8 cellular contexts compared by ENCODE assay signal in the genomic region with DNA sequence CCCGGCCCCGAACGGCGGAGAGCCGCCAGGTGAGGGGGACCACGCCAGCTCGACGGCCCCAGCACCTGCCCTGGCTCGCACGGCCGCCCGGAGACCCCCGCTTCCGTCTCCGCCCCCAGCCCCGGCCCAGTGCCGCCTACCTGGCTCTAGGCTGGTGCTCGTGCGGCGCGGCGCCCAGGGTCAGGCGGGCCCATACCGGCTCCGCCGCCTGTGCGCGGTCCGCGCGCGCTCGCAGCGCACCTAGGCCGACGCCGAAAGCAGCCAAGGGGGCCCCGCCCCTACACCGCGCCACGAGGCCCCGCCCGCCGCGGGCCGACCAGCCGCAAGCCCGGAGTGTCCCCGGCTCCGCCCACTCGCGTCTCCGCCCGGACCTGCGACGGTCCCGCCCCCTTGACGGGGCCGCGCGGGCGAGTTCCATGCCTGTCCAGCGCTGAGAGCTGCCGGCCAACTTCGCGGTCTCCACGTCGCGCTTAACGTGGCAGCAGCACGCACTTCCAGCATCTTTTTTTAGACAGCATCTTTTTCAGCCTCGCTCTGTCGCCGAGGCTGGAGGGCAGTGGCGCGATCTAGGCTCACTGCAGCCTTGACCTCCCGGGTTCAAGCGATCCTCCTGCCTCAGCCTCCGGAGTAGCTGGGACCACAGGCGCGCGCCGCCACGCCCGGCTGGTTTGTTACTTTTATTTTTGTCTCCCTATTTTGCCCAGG. TPM values are rescaled to one million over a fixed set of nuclear protein-coding genes. Genes with fewer than 3 reads are reported as not detected.
DNase-seq lines count a peak whose midpoint lies in the region; ATAC-seq and FAIRE-seq lines count a peak whose summit lies in the region.

A gene with protein sequence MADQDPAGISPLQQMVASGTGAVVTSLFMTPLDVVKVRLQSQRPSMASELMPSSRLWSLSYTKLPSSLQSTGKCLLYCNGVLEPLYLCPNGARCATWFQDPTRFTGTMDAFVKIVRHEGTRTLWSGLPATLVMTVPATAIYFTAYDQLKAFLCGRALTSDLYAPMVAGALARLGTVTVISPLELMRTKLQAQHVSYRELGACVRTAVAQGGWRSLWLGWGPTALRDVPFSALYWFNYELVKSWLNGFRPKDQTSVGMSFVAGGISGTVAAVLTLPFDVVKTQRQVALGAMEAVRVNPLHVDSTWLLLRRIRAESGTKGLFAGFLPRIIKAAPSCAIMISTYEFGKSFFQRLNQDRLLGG (minus strand): TSS at position 253 of the 705 bp plus-strand sequence. CDS start 1,261 bp downstream, outside the sequence.

- peak within 1 kb of the TSS; percentile 53 for H3K27ac ChIP-seq in angular gyrus (ENCODE audit: low read depth, low read length)

- DNase-seq in NCI-H1694 (lab: John Stamatoyannopoulos, UW) (peak; percentile 39), T-helper 2 cell (peak; percentile 91 to 96 (median 92)), left ventricle myocardium superior (peak; percentile 98), pulmonary artery endothelial cell (ENCODE audit: low read depth, low spot score) (peak; percentile 71), urothelium cell line (ENCODE audit: low spot score) (peak; percentile 95)

- peak; percentile 70 for ATAC-seq in GM18498 (IDR thresholded peaks at IDR 0.05; ENCODE audit: unreplicated experiment)
- ATAC-seq in HG02884 (IDR thresholded peaks at IDR 0.05; ENCODE audit: unreplicated experiment), result peak; percentile 49
- peak; percentile 91 for ATAC-seq in left ventricle myocardium superior

- FAIRE-seq in urothelium cell line (lab: Jason Lieb, UNC), result peak; percentile 96

- intact Hi-C loops in left ventricle myocardium superior (cut with micrococcal nuclease), result loop anchor here (5.0 kb wide), 1 partner anchor 107 kb away; a partner anchor contains a TSS

RNA-seq across cellular contexts. Expression of the gene that starts here (rescaled TPM):
- total RNA-seq in left ventricle myocardium superior (52.3 TPM), pulmonary artery endothelial cell (77.7 and 78.9 TPM in 2 replicates)

Comparison
In these comparisons a context has a peak if more than half of its experiments do, and no peak if none do; other contexts are left out.
1. Peak in every context shown above with its lines: DNase-seq, ATAC-seq and H3K27ac ChIP-seq.
2. DNase-seq: peak in every context shown above with its lines; median percentile 98 in left ventricle myocardium superior; 95 in urothelium cell line; 92 in T-helper 2 cell; 71 in pulmonary artery endothelial cell; 39 in NCI-H1694.